9 cellular contexts compared by ENCODE assay signal in genomic region chr1:109617291-109617801, GRCh38. TPM values are rescaled to one million over a fixed set of nuclear protein-coding genes. Genes with fewer than 3 reads are reported as not detected.
DNase-seq lines count a peak whose midpoint lies in the region; ATAC-seq and TF ChIP-seq lines count a peak whose summit lies in the region.
"Had no signal": no experiment of that assay in that cellular context is flagged by ENCODE, and none has a peak within 500 bp of the region (broad histone marks: within the 10 kb centered on the region; RNA-seq: fewer than 3 reads in every experiment).

No MANE protein-coding gene starts in this region.

- no peaks in the 10 kb centered on the region for H3K9me3 ChIP-seq in effector memory CD4-positive, alpha-beta T cell (ENCODE audit: control insufficient read depth, low read length)
- H3K9me3 ChIP-seq in osteoblast (ENCODE audit: low read depth, low read length), result no peaks in the 10 kb centered on the region

- DNase-seq in EH (ENCODE audit: low read depth) (peak; percentile 93), NCI-H69 (lab: John Stamatoyannopoulos, UW) (peak; percentile 11), osteoblast (ENCODE audit: insufficient read length, low spot score, missing footprints) (peak; percentile 90), SHP77 treated with DMSO at 0.1 percent for 48 hours (lab: John Stamatoyannopoulos, UW) (no peak), NCI-H526 treated with DMSO at 0.1 percent for 48 hours (lab: John Stamatoyannopoulos, UW) (no peak)
- no peak for DNase-seq in effector memory CD4-positive, alpha-beta T cell
- no peak for DNase-seq in activated effector memory CD4-positive, alpha-beta T cell treated with anti-CD3 and anti-CD28 coated beads, Interleukin-2, amount 50 U/mL, for 16 hours

- no peak for ATAC-seq in HG02623 (IDR thresholded peaks at IDR 0.05; ENCODE audit: unreplicated experiment)

- peak overlapping the region; percentile 44 for H3K27ac ChIP-seq in effector memory CD4-positive, alpha-beta T cell (ENCODE audit: insufficient read depth, low read length, poor library complexity, severe bottlenecking)
- peak overlapping the region; percentile 93 for H3K27ac ChIP-seq in osteoblast (ENCODE audit: low read depth, low read length)
- H3K27ac ChIP-seq: KMS-11 had no signal

- no peaks in the 10 kb centered on the region for H3K27me3 ChIP-seq in effector memory CD4-positive, alpha-beta T cell (replicated peaks; ENCODE audit: control insufficient read depth, insufficient read depth, low read length, poor library complexity, severe bottlenecking)
- H3K27me3 ChIP-seq in osteoblast (ENCODE audit: insufficient read depth, low read length), result no peaks in the 10 kb centered on the region

- peaks cover 48% of the 10 kb centered on the region for H3K4me1 ChIP-seq in effector memory CD4-positive, alpha-beta T cell (ENCODE audit: control insufficient read depth, insufficient read depth, low read length, poor library complexity, severe bottlenecking)
- H3K4me1 ChIP-seq in osteoblast (ENCODE audit: insufficient read depth, low read length), result peaks cover 43% of the 10 kb centered on the region

- no peak overlapping the region for H3K4me3 ChIP-seq in effector memory CD4-positive, alpha-beta T cell (ENCODE audit: insufficient read depth, low read depth, low read length, poor library complexity, severe bottlenecking)
- no peak overlapping the region for H3K4me3 ChIP-seq in osteoblast (ENCODE audit: insufficient read depth, low read length)

- no peak for TF ChIP-seq CTCF in osteoblast (IDR thresholded peaks at IDR 0.05; ENCODE audit: extremely low read depth, low read depth, low read length)

- H4K20me1 ChIP-seq in osteoblast (ENCODE audit: insufficient read depth, low read length), result peaks cover 11% of the 10 kb centered on the region

- peaks cover 25% of the 10 kb centered on the region for H3K79me2 ChIP-seq in osteoblast (ENCODE audit: insufficient read depth, low read length)

- no peaks in the 10 kb centered on the region for H3K36me3 ChIP-seq in effector memory CD4-positive, alpha-beta T cell (ENCODE audit: control insufficient read depth, insufficient read depth, low read length)
- H3K36me3 ChIP-seq in osteoblast (ENCODE audit: insufficient read depth, low read length), result no peaks in the 10 kb centered on the region

- peak overlapping the region; percentile 47 for H3K4me2 ChIP-seq in osteoblast (ENCODE audit: insufficient read depth, low read length)
- H3K4me2 ChIP-seq: KMS-11 had no signal

- peak overlapping the region; percentile 64 for H2AFZ ChIP-seq in osteoblast (ENCODE audit: low read length)

RNA-seq across cellular contexts. Expression of gene GNAT2, which starts 2.1 kb away (rescaled TPM):
- total RNA-seq in osteoblast, result 0.29 and 0.72 TPM in 2 replicates

RNA-seq across cellular contexts. Expression of gene AMPD2, which starts 2.3 kb away (rescaled TPM):
- 55.4 and 59.4 TPM in 2 replicates for total RNA-seq in osteoblast

RNA-seq across cellular contexts. Expression of gene GSTM4, which starts 38.6 kb away (rescaled TPM):
- 9.4 and 13.8 TPM in 2 replicates for total RNA-seq in osteoblast

RNA-seq across cellular contexts. Expression of gene GSTM2, which starts 50.5 kb away (rescaled TPM):
- 14.8 and 16.2 TPM in 2 replicates for total RNA-seq in osteoblast

Comparison
In these comparisons a context has a peak if more than half of its experiments do, and no peak if none do; other contexts are left out.
1. DNase-seq: peak in EH (single experiment), NCI-H69 (single experiment) and osteoblast (single experiment); none in effector memory CD4-positive, alpha-beta T cell (0 of 3), SHP77 treated with DMSO at 0.1 percent for 48 hours (single experiment), activated effector memory CD4-positive, alpha-beta T cell treated with anti-CD3 and anti-CD28 coated beads, Interleukin-2, amount 50 U/mL, for 16 hours (single experiment) and NCI-H526 treated with DMSO at 0.1 percent for 48 hours (single experiment).